ENCODE assay signal across 16 cellular contexts in the genomic region with DNA sequence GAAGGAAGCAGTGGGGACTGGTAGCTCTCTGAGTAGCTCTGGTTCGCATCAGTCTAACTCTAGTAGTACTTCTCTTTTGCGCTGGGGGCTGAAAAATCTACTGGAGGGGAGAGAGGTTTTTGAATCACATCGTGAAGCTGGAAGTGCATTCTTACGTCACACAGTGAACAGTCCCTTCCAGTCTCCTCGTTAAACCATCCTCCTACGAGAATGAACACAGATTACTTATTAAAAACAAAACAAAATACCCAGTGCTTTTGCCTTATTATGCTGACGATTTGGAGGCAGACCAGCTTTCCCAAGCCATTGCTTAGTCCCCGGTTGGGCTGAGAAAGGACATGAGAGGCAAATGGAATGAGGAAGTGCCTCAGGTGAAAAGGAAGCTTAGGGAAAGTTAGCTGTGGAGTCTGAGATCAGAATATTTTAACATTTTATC. TPM values are rescaled to one million over a fixed set of nuclear protein-coding genes. Genes with fewer than 3 reads are reported as not detected.
DNase-seq lines count a peak whose midpoint lies in the region; ATAC-seq, FAIRE-seq and TF ChIP-seq lines count a peak whose summit lies in the region.
"Had no signal": no experiment of that assay in that cellular context is flagged by ENCODE, and none has a peak within 500 bp of the region (broad histone marks: within the 10 kb centered on the region; RNA-seq: fewer than 3 reads in every experiment).

No MANE protein-coding gene starts in this region.

- H3K27me3 ChIP-seq in thyroid gland (no peaks in the 10 kb centered on the region), vagina (no peaks in the 10 kb centered on the region)

- H3K9me3 Mint-ChIP-seq in WTC11 = no peaks in the 10 kb centered on the region
- H3K9me3 Mint-ChIP-seq: activated T-cell treated with anti-CD3 and anti-CD28 coated beads, Interleukin-2, amount 50 U/mL, for 4 hours had no signal

- H3K4me3 Mint-ChIP-seq in WTC11 = peak overlapping the region; percentile 50
- H3K4me3 Mint-ChIP-seq: activated T-cell treated with anti-CD3 and anti-CD28 coated beads, Interleukin-2, amount 50 U/mL, for 4 hours had no signal

- POLR2A ChIA-PET in WTC11 (lab: Charles Lee) = interaction anchor here (1.9 kb wide), 1 partner anchor 14 kb away, joined by 11 read pairs; no protein-coding TSS in a partner anchor

- ATAC-seq in WTC11 (peak; percentile 79), HG03025 (IDR thresholded peaks at IDR 0.05; ENCODE audit: low FRiP score, unreplicated experiment) (no peak)
- ATAC-seq: activated T-cell treated with anti-CD3 and anti-CD28 coated beads, Interleukin-2, amount 50 U/mL, for 4 hours had no signal

- FAIRE-seq in kidney (lab: Jason Lieb, UNC) = peak; percentile 88
- no peak for FAIRE-seq in urothelium cell line (lab: Jason Lieb, UNC)
- FAIRE-seq: astrocyte, G401.6 had no signal

- no peak overlapping the region for H3K4me3 ChIP-seq in kidney (ENCODE audit: low read length in 2 of 2)
- no peak overlapping the region for H3K4me3 ChIP-seq in thyroid gland (replicated peaks in 1 of 3)
- no peak overlapping the region for H3K4me3 ChIP-seq in vagina

- H3K9me3 ChIP-seq in kidney (ENCODE audit: control insufficient read depth in 1 of 2, low read length in 2 of 2) (no peaks in the 10 kb centered on the region), thyroid gland (no peaks in the 10 kb centered on the region), vagina (no peaks in the 10 kb centered on the region)

- H3K27ac ChIP-seq in kidney (ENCODE audit: low read depth in 2 of 2, low read length in 2 of 2) = peak overlapping the region; percentile 53 to 61
- peak overlapping the region; percentile 5 to 57 (median 54) for H3K27ac ChIP-seq in thyroid gland
- H3K27ac ChIP-seq in vagina = no peak overlapping the region
- H3K27ac ChIP-seq: epithelial cell of prostate had no signal

- H3K27ac Mint-ChIP-seq in WTC11 = peak overlapping the region; percentile 88

- no peaks in the 10 kb centered on the region for H3K27me3 Mint-ChIP-seq in WTC11 (ENCODE audit: low read depth)

- no peaks in the 10 kb centered on the region for H3K4me1 ChIP-seq in kidney (ENCODE audit: control insufficient read depth in 1 of 2, insufficient read depth in 1 of 2, low read depth in 1 of 2, low read length in 2 of 2)
- H3K4me1 ChIP-seq in thyroid gland = peaks cover 0 to 5% of the 10 kb centered on the region in 2 donors
- H3K4me1 ChIP-seq in vagina = no peaks in the 10 kb centered on the region

- H3K4me1 Mint-ChIP-seq in WTC11 = peaks cover 34% of the 10 kb centered on the region

- DNase-seq in NCI-H510A treated with DMSO at 0.1 percent for 48 hours (lab: John Stamatoyannopoulos, UW) (peak; percentile 15), NCI-H510A (lab: John Stamatoyannopoulos, UW) (no peak), WTC11 (ENCODE audit: low spot score) (no peak), kidney (no peak), thyroid gland (peak; percentile 48 to 69), urothelium cell line (ENCODE audit: low spot score) (no peak), vagina (ENCODE audit: extremely low spot score in 2 of 2) (no peak)
- DNase-seq: activated CD4-positive, CD25-positive, alpha-beta regulatory T cell; activated T-cell treated with anti-CD3 and anti-CD28 coated beads, Interleukin-2, amount 50 U/mL, for 4 hours; NCI-H226; nucleus accumbens; stimulated activated CD4-positive, alpha-beta T cell treated with anti-CD3 and anti-CD28 coated beads, Interleukin-2, amount 100 ng/mL, for 48 hours had no signal

- H3K36me3 Mint-ChIP-seq in WTC11 = no peaks in the 10 kb centered on the region

- CTCF ChIA-PET in WTC11 (lab: Charles Lee) = interaction anchor here (0.6 to 1.4 kb wide), 6 partner anchors 9 to 373 kb away, joined by 3 to 15 read pairs (median 6); no protein-coding TSS in a partner anchor

- intact Hi-C loops in kidney (cut with DNase I) (no loop called here), thyroid gland (cut with DNase I) (no loop called here), vagina (cut with DNase I) (no loop called here)

- TF ChIP-seq POLR2A in thyroid gland (IDR thresholded peaks at IDR 0.05) (no peak), vagina (IDR thresholded peaks at IDR 0.05) (no peak)

- no peak for TF ChIP-seq CTCF in WTC11 (IDR thresholded peaks at IDR 0.05)
- no peak for TF ChIP-seq CTCF in kidney (IDR thresholded peaks at IDR 0.05; ENCODE audit: borderline replicate concordance, extremely low read depth, insufficient read depth)
- TF ChIP-seq CTCF in thyroid gland (IDR thresholded peaks at IDR 0.05) = peak in 2 of 6 experiments; percentile 9 to 29
- no peak for TF ChIP-seq CTCF in vagina (IDR thresholded peaks at IDR 0.05)

- WGBS in thyroid gland, 2 donors = 12 to 17% methylated on average over 8 of the region's 8 CpGs

- H3K9ac ChIP-seq in kidney (ENCODE audit: low read length in 2 of 2) = no peak overlapping the region

- no peaks in the 10 kb centered on the region for H3K36me3 ChIP-seq in kidney (ENCODE audit: control insufficient read depth in 1 of 2, insufficient read depth in 2 of 2, low read length in 2 of 2)
- no peaks in the 10 kb centered on the region for H3K36me3 ChIP-seq in thyroid gland
- H3K36me3 ChIP-seq in vagina = no peaks in the 10 kb centered on the region

TF ChIP-seq in WTC11, 78 proteins besides CTCF, POLR2A, EP300 and RAD21 (continues in another document):
- TF ChIP-seq ETV6 (CRISPR knock-in tag; IDR thresholded peaks at IDR 0.05) = no peak
- TF ChIP-seq GABPB1 (CRISPR knock-in tag; IDR thresholded peaks at IDR 0.05) = no peak
- no peak for TF ChIP-seq MLX (CRISPR knock-in tag; IDR thresholded peaks at IDR 0.05)
- TF ChIP-seq SMAD4 (CRISPR knock-in tag; IDR thresholded peaks at IDR 0.05) = no peak
- TF ChIP-seq ESRRA (CRISPR knock-in tag; IDR thresholded peaks at IDR 0.05; ENCODE audit: borderline replicate concordance) = no peak
- TF ChIP-seq ZNF263 (CRISPR knock-in tag; IDR thresholded peaks at IDR 0.05; ENCODE audit: low read depth) = no peak
- TF ChIP-seq TP53 (CRISPR knock-in tag; IDR thresholded peaks at IDR 0.05) = no peak
- TF ChIP-seq ATF3 (CRISPR knock-in tag; conservative IDR thresholded peaks at IDR 0.05) = no peak
- TF ChIP-seq GTF2I (CRISPR knock-in tag; conservative IDR thresholded peaks at IDR 0.05) = no peak
- TF ChIP-seq SOX15 (CRISPR knock-in tag; IDR thresholded peaks at IDR 0.05) = no peak
- no peak for TF ChIP-seq ATF2 (CRISPR knock-in tag; IDR thresholded peaks at IDR 0.05; ENCODE audit: borderline replicate concordance, low read depth)
- no peak for TF ChIP-seq ELF4 (CRISPR knock-in tag; IDR thresholded peaks at IDR 0.05; ENCODE audit: low read depth)
- TF ChIP-seq PRDM15 (CRISPR knock-in tag; IDR thresholded peaks at IDR 0.05) = no peak

RNA-seq across cellular contexts. Expression of gene HUNK, which starts 16.1 kb away (rescaled TPM):
- total RNA-seq in WTC11 (2021) (5.0 to 7.0 TPM (median 6.1 TPM) in 3 replicates), kidney (17.2 TPM), thyroid gland (1 to 10 TPM in 1 of 4 donors, under 1 TPM in 3; 0.22 to 1.2 (median 0.36) TPM), vagina (0.74 TPM)
- 2.7 TPM for polyA plus RNA-seq in kidney (ENCODE audit: insufficient read depth, low read depth, low replicate concordance)

Comparison
In these comparisons a context has a peak if more than half of its experiments do, and no peak if none do; other contexts are left out.
1. DNase-seq: peak in NCI-H510A treated with DMSO at 0.1 percent for 48 hours (single experiment) and thyroid gland (2 of 2); none in NCI-H510A (single experiment), WTC11 (single experiment), kidney (single experiment), urothelium cell line (single experiment) and vagina (0 of 2).